ENCODE assay signal across 17 cellular contexts in genomic region chr6:37456126-37456525, GRCh38. TPM values are rescaled to one million over a fixed set of nuclear protein-coding genes. Genes with fewer than 3 reads are reported as not detected.
DNase-seq lines count a peak whose midpoint lies in the region; ATAC-seq and TF ChIP-seq lines count a peak whose summit lies in the region.
"Had no signal": no experiment of that assay in that cellular context is flagged by ENCODE, and none has a peak within 500 bp of the region (broad histone marks: within the 10 kb centered on the region; RNA-seq: fewer than 3 reads in every experiment).

No MANE protein-coding gene starts in this region.

- no peaks in the 10 kb centered on the region for H3K9me3 Mint-ChIP-seq in HFFc6
- no peaks in the 10 kb centered on the region for H3K9me3 Mint-ChIP-seq in natural killer cell
- no peaks in the 10 kb centered on the region for H3K9me3 Mint-ChIP-seq in activated naive CD4-positive, alpha-beta T cell treated with anti-CD3 and anti-CD28 coated beads, Interleukin-2, amount 50 U/mL, for 72 hours
- H3K9me3 Mint-ChIP-seq: activated naive CD8-positive, alpha-beta T cell treated with anti-CD3 and anti-CD28 coated beads, Interleukin-2, amount 10 ng/mL, durations not matched to agents 7 days and 5 days; naive thymus-derived CD4-positive, alpha-beta T cell had no signal

- H3K4me1 ChIP-seq in foreskin keratinocyte, result peaks cover 21% of the 10 kb centered on the region
- H3K4me1 ChIP-seq: left lung, psoas muscle had no signal

- DNase-seq in AG04450 (ENCODE audit: low read depth, low spot score) (peak; percentile 29), HFFc6 (peak; percentile 86), astrocyte of the hippocampus (ENCODE audit: low read depth, low spot score) (peak; percentile 43), foreskin keratinocyte (peak; percentile 17 to 65), natural killer cell (no peak), GM10248 (ENCODE audit: extremely low spot score) (no peak), SW 1271 (lab: John Stamatoyannopoulos, UW) (no peak)
- no peak for DNase-seq in activated naive CD4-positive, alpha-beta T cell treated with anti-CD3 and anti-CD28 coated beads, Interleukin-2, amount 50 U/mL, for 72 hours (ENCODE audit: low spot score in 2 of 2)
- DNase-seq: activated CD4-positive, alpha-beta T cell treated with anti-CD3 and anti-CD28 coated beads for 48 hours; activated naive CD8-positive, alpha-beta T cell treated with anti-CD3 and anti-CD28 coated beads, Interleukin-2, amount 10 ng/mL, durations not matched to agents 7 days and 5 days; AML-193; left lung; naive thymus-derived CD4-positive, alpha-beta T cell; NCI-H2171; psoas muscle; SHP77 treated with DMSO at 0.1 percent for 48 hours; T1000 had no signal

- no peak overlapping the region for H3K4me3 ChIP-seq in AG04450 (ENCODE audit: low read depth, low read length)
- H3K4me3 ChIP-seq: left lung, psoas muscle had no signal

- peak overlapping the region; percentile 48 for H3K27ac ChIP-seq in AG04450 (ENCODE audit: low read depth, low read length)
- no peak overlapping the region for H3K27ac ChIP-seq in foreskin keratinocyte
- H3K27ac ChIP-seq: left lung, psoas muscle had no signal

- H3K9me3 ChIP-seq in AG04450 (ENCODE audit: control insufficient read depth, insufficient read depth, low read length), result no peaks in the 10 kb centered on the region
- H3K9me3 ChIP-seq: left lung, psoas muscle had no signal

- peak overlapping the region; percentile 98 for H3K27ac Mint-ChIP-seq in HFFc6
- H3K27ac Mint-ChIP-seq in natural killer cell, result no peak overlapping the region
- H3K27ac Mint-ChIP-seq in activated naive CD4-positive, alpha-beta T cell treated with anti-CD3 and anti-CD28 coated beads, Interleukin-2, amount 50 U/mL, for 72 hours, result no peak overlapping the region
- H3K27ac Mint-ChIP-seq: activated naive CD8-positive, alpha-beta T cell treated with anti-CD3 and anti-CD28 coated beads, Interleukin-2, amount 10 ng/mL, durations not matched to agents 7 days and 5 days had no signal

- H3K27me3 Mint-ChIP-seq in HFFc6 (ENCODE audit: insufficient read depth) (peaks cover 2% of the 10 kb centered on the region), natural killer cell (ENCODE audit: low read depth in 2 of 2) (no peaks in the 10 kb centered on the region)
- H3K27me3 Mint-ChIP-seq: activated naive CD8-positive, alpha-beta T cell treated with anti-CD3 and anti-CD28 coated beads, Interleukin-2, amount 10 ng/mL, durations not matched to agents 7 days and 5 days; naive thymus-derived CD4-positive, alpha-beta T cell had no signal

- peak; percentile 37 for ATAC-seq in foreskin keratinocyte
- no peak for ATAC-seq in natural killer cell
- no peak for ATAC-seq in activated naive CD4-positive, alpha-beta T cell treated with anti-CD3 and anti-CD28 coated beads, Interleukin-2, amount 50 U/mL, for 72 hours
- ATAC-seq: naive thymus-derived CD4-positive, alpha-beta T cell; psoas muscle had no signal

- POLR2A ChIA-PET in AG04450 (lab: Yijun Ruan, JAX), result interaction anchor here (1.4 kb wide), 1 partner anchor 23 kb away, joined by 3 read pairs; no protein-coding TSS in a partner anchor
- POLR2A ChIA-PET in GM10248 (lab: Yijun Ruan, JAX), result no interaction called here

- H3K36me3 Mint-ChIP-seq in HFFc6 (ENCODE audit: low read depth) (peaks cover 62% of the 10 kb centered on the region), natural killer cell (peaks cover 30% of the 10 kb centered on the region)
- peaks cover 23 to 33% of the 10 kb centered on the region in 2 donors for H3K36me3 Mint-ChIP-seq in activated naive CD4-positive, alpha-beta T cell treated with anti-CD3 and anti-CD28 coated beads, Interleukin-2, amount 50 U/mL, for 72 hours

- no peaks in the 10 kb centered on the region for H3K27me3 ChIP-seq in AG04450 (ENCODE audit: control insufficient read depth, insufficient read depth, low read length)
- H3K27me3 ChIP-seq in foreskin keratinocyte, result no peaks in the 10 kb centered on the region
- H3K27me3 ChIP-seq: left lung had no signal

- TF ChIP-seq CTCF in AG04450 (IDR thresholded peaks at IDR 0.05; ENCODE audit: low read depth, low read length) (no peak), HFFc6 (IDR thresholded peaks at IDR 0.05) (no peak), foreskin keratinocyte (conservative IDR thresholded peaks at IDR 0.05) (no peak), natural killer cell (IDR thresholded peaks at IDR 0.05) (no peak), GM10248 (IDR thresholded peaks at IDR 0.05; ENCODE audit: control extremely low read depth, extremely low read depth, low read depth, missing control alignments) (no peak)

- CTCF ChIA-PET in AG04450 (lab: Charles Lee), result interaction anchor here (0.9 kb wide), 1 partner anchor 235 kb away, joined by 3 read pairs; no protein-coding TSS in a partner anchor
- CTCF ChIA-PET in GM10248 (lab: Yijun Ruan, JAX), result interaction anchor here (1.0 to 1.7 kb wide), 5 partner anchors 10 to 109 kb away, joined by 3 to 4 read pairs (median 3); no protein-coding TSS in a partner anchor

- intact Hi-C loops in natural killer cell (cut with micrococcal nuclease), result no loop called here

- H3K4me3 Mint-ChIP-seq in HFFc6, result peak overlapping the region; percentile 71
- H3K4me3 Mint-ChIP-seq in natural killer cell, result no peak overlapping the region
- H3K4me3 Mint-ChIP-seq: activated naive CD8-positive, alpha-beta T cell treated with anti-CD3 and anti-CD28 coated beads, Interleukin-2, amount 10 ng/mL, durations not matched to agents 7 days and 5 days; naive thymus-derived CD4-positive, alpha-beta T cell had no signal

- H3K4me1 Mint-ChIP-seq in HFFc6 (ENCODE audit: low read depth) (peaks cover 64% of the 10 kb centered on the region), natural killer cell (peaks cover 19 to 22% of the 10 kb centered on the region in 2 donors)

RNA-seq across cellular contexts. Expression of gene CMTR1, which starts 23.1 kb away (rescaled TPM):
- polyA plus RNA-seq in AG04450 (2011; rRNA removed) (25.1 and 26.8 TPM in 2 replicates), foreskin keratinocyte (19.7 and 21.0 TPM in 2 replicates)
- polyA minus RNA-seq in AG04450 (2011; rRNA and poly(A)+ RNA removed), result 26.1 and 30.3 TPM in 2 replicates
- total RNA-seq in HFFc6 (2021; fragmentation: NEBNext Ultra II Directional; extraction: Animal tissue kit (Norgen Biotek cat#: 25700)), result 10 to 100 TPM; 36.1 to 42.2 (median 37.6) TPM
- total RNA-seq in foreskin keratinocyte (37.8 and 43.0 TPM in 2 replicates), natural killer cell (100 to 1,000 TPM in 1 of 3 donors, 10 to 100 TPM in 2; 85.0 to 111 (median 94.7) TPM)
- total RNA-seq in activated naive CD4-positive, alpha-beta T cell treated with anti-CD3 and anti-CD28 coated beads, Interleukin-2, amount 50 U/mL, for 72 hours, result 10 to 100 TPM; 42.9 to 75.9 TPM

RNA-seq across cellular contexts. Expression of gene CCDC167, which starts 43.6 kb away (rescaled TPM):
- polyA plus RNA-seq in AG04450 (2011; rRNA removed), result 27.3 and 33.3 TPM in 2 replicates
- 10.8 and 11.3 TPM in 2 replicates for polyA minus RNA-seq in AG04450 (2011; rRNA and poly(A)+ RNA removed)
- 10 to 100 TPM; 19.0 to 23.8 (median 22.4) TPM for total RNA-seq in HFFc6 (2021; fragmentation: NEBNext Ultra II Directional; extraction: Animal tissue kit (Norgen Biotek cat#: 25700))
- 24.8 and 27.4 TPM in 2 replicates for total RNA-seq in foreskin keratinocyte
- polyA plus RNA-seq in foreskin keratinocyte, result 45.7 and 48.9 TPM in 2 replicates
- total RNA-seq in natural killer cell, result 10 to 100 TPM; 10.2 to 27.4 (median 19.4) TPM
- total RNA-seq in activated naive CD4-positive, alpha-beta T cell treated with anti-CD3 and anti-CD28 coated beads, Interleukin-2, amount 50 U/mL, for 72 hours, result 10 to 100 TPM; 53.3 to 68.6 TPM

Comparison
In these comparisons a context has a peak if more than half of its experiments do, and no peak if none do; other contexts are left out.
1. DNase-seq: peak in AG04450 (single experiment), HFFc6 (single experiment), astrocyte of the hippocampus (single experiment) and foreskin keratinocyte (2 of 2); none in natural killer cell (single experiment), activated naive CD4-positive, alpha-beta T cell treated with anti-CD3 and anti-CD28 coated beads, Interleukin-2, amount 50 U/mL, for 72 hours (0 of 2), GM10248 (single experiment) and SW 1271 (0 of 2).